Comparison of ENCODE assay signal across 31 cellular contexts in the genomic region with DNA sequence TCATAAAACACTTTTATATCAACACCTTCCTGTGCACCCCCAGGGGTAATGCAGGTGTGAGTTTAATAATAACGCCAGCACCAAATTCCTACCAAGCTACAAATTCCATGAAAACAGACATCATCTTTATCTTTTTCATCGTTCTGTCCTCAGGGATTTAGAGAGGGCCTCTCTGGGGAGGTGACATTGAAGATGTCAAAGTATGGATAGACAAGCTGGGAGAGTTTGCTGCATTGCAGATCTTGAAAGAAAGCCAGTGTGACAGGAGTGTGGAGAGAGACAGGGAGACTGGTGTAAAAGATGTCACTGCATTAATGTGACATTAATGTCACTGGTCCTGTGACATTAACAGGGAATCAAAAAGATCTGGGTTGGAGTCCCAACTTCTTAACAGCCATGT. TPM values are rescaled to one million over a fixed set of nuclear protein-coding genes. Genes with fewer than 3 reads are reported as not detected.
"Had no signal": no experiment of that assay in that cellular context is flagged by ENCODE, and none has a peak within 500 bp of the region (broad histone marks: within the 10 kb centered on the region; RNA-seq: fewer than 3 reads in every experiment).

No MANE protein-coding gene starts in this region.

- FAIRE-seq: pancreas, urothelium cell line had no signal

- H3K36me3 ChIP-seq: left ventricle myocardium inferior, pancreas, prostate gland, suprapubic skin, thoracic aorta, tibial artery, upper lobe of right lung had no signal

- H2AFZ ChIP-seq: hepatocyte had no signal

- DNase-seq: islet precursor cell; left ventricle myocardium inferior; mesendoderm; naive B cell; natural killer cell; nephron progenitor cell; pancreas; posterior cingulate gyrus; retina; right cardiac atrium; stimulated activated CD4-positive, alpha-beta T cell treated with anti-CD3 and anti-CD28 coated beads, Interleukin-12 subunit alpha, Interleukin-12 subunit beta, amount 100 ng/mL, for 4 hours; stimulated activated CD4-positive, alpha-beta T cell treated with anti-CD3 and anti-CD28 coated beads, Interleukin-15, amount 100 ng/mL, for 24 hours; stimulated activated CD4-positive, alpha-beta T cell treated with anti-CD3 and anti-CD28 coated beads, Interleukin-2, amount 100 ng/mL, for 24 hours; stimulated activated CD4-positive, alpha-beta T cell treated with anti-CD3 and anti-CD28 coated beads, Interleukin-4, amount 100 ng/mL, for 1 hour; stimulated activated naive B cell treated with anti-CD40 and anti-IgM and Interleukin-4, amounts not matched to agents 10 μg/mL and 1 μg/mL and 100 μg/mL, for 72 hours; stimulated activated naive CD8-positive, alpha-beta T cell treated with anti-CD3 and anti-CD28 coated beads, Interleukin-15, Interleukin-2, amounts not matched to agents 100 U/mL and 50 U/mL, for 24 hours; tibial artery; upper lobe of right lung had no signal

- H3K4me2 ChIP-seq: hepatocyte had no signal

- H3K4me1 ChIP-seq: left ventricle myocardium inferior, pancreas, prostate gland, suprapubic skin, tibial artery, upper lobe of right lung had no signal

- H3K4me3 ChIP-seq: hepatocyte, left ventricle myocardium inferior, lung, pancreas, prostate gland, skin epidermis, suprapubic skin, thoracic aorta, tibial artery, upper lobe of right lung had no signal

- ATAC-seq: natural killer cell; pancreas; right cardiac atrium; sciatic nerve; stimulated activated naive B cell treated with anti-CD40 and anti-IgM and Interleukin-4, amounts not matched to agents 10 μg/mL and 1 μg/mL and 100 μg/mL, for 72 hours; stimulated activated naive CD8-positive, alpha-beta T cell treated with anti-CD3 and anti-CD28 coated beads, Interleukin-15, Interleukin-2, amounts not matched to agents 100 U/mL and 50 U/mL, for 24 hours; upper lobe of right lung had no signal

- H3K79me2 ChIP-seq: hepatocyte had no signal

- H3K9me3 ChIP-seq: left ventricle myocardium inferior, pancreas, prostate gland, suprapubic skin, thoracic aorta, tibial artery, upper lobe of right lung had no signal

- H3K27ac ChIP-seq: hepatocyte, left ventricle myocardium inferior, pancreas, prostate gland, skin epidermis, suprapubic skin, thoracic aorta, tibial artery, upper lobe of right lung had no signal

RNA-seq across cellular contexts. Expression of a gene that starts 10.1 kb away (rescaled TPM):
- total RNA-seq: kidney epithelial cell, left ventricle myocardium inferior, lower leg skin, mononuclear cell, omental fat pad, pancreas, right cardiac atrium, sciatic nerve, subcutaneous adipose tissue, suprapubic skin, thoracic aorta, upper lobe of right lung had no signal
- polyA plus RNA-seq: hepatocyte, pancreas, right cardiac atrium had no signal

RNA-seq across cellular contexts. Expression of a gene that starts 38.8 kb away (rescaled TPM):
- total RNA-seq: mononuclear cell, omental fat pad, thoracic aorta had no signal
